In genomic region chr15:90648137-90649070, GRCh38 we compare ENCODE assay signal across 8 cellular contexts.
A peak's percentile ranks its signal among the peaks of the same experiment; 100 is the strongest.
DNase-seq lines count a peak whose midpoint lies in the region; ATAC-seq lines count a peak whose summit lies in the region.

No MANE protein-coding gene starts in this region.

- DNase-seq in NCI-H510A treated with DMSO at 0.1 percent for 48 hours (lab: John Stamatoyannopoulos, UW) (peak; percentile 21), NCI-H510A (lab: John Stamatoyannopoulos, UW) (no peak), NCI-H526 (lab: John Stamatoyannopoulos, UW) (peak; percentile 77 to 95), ecto neural progenitor cell (ENCODE audit: low spot score) (peak; percentile 59), lung microvascular endothelial cell (ENCODE audit: low read depth in 2 of 2) (peak; percentile 88 to 93)
- peak; percentile 37 to 58 for DNase-seq in activated CD4-positive, alpha-beta T cell treated with anti-CD3 and anti-CD28 coated beads, Interleukin-2, amount 50 U/mL, for 24 hours (ENCODE audit: low read depth in 1 of 2, low spot score in 1 of 2)
- DNase-seq in stimulated activated CD8-positive, alpha-beta memory T cell treated with anti-CD3 and anti-CD28 coated beads, Interleukin-2, amount 100 ng/mL, for 48 hours (ENCODE audit: low read depth in 2 of 2): peak; percentile 19 to 32

- ATAC-seq in HG03103 (IDR thresholded peaks at IDR 0.05; ENCODE audit: low read depth, unreplicated experiment): peak; percentile 44
